ENCODE assay signal across 20 cellular contexts in the genomic region with DNA sequence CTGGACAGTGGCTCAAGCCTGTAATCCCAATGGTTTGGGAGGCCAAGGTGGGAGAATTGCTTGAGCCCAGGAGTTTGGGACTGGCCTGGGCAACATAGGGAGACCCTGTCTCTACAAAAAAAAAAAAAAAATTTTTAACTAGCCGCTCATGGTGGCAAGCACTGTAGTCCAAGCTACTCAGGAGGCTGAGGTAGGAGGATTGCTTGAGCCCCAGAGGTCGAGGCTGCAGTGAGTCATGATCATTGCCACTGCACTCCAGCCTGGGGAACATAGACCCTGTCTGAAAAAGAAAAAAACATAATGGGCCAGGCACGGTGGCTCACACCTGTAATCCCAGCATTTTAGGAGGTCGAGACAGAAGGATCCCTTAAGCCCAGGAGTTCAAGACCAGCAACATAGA. TPM values are rescaled to one million over a fixed set of nuclear protein-coding genes. Genes with fewer than 3 reads are reported as not detected.
"Had no signal": no experiment of that assay in that cellular context is flagged by ENCODE, and none has a peak within 500 bp of the region (broad histone marks: within the 10 kb centered on the region; RNA-seq: fewer than 3 reads in every experiment).

No MANE protein-coding gene starts in this region.

- H3K27ac ChIP-seq: KMS-11 had no signal

- ATAC-seq: Panc1, PC-3 had no signal

- H3K9ac ChIP-seq: KMS-11, SK-N-SH had no signal

- H3K9me3 ChIP-seq: SK-N-SH had no signal

- H3K9me2 ChIP-seq: SK-N-SH had no signal

- H3K4me2 ChIP-seq: KMS-11, SK-N-SH had no signal

- DNase-seq: IMR-90, Kasumi-1, MM.1S, NCI-H1092 treated with DMSO at 0.1 percent for 48 hours, NCI-H1436, NCI-H187, NCI-H2029, NCI-H2081 treated with DMSO at 0.1 percent for 48 hours, NCI-H226, NCI-H446, NCI-H510A, NCI-H69, NCI-H774, PC-3, SHP77, SK-N-SH had no signal

RNA-seq across cellular contexts. Expression of gene FTCD, which starts 23.6 kb away (rescaled TPM):
- total RNA-seq: IMR-90, M059J, SK-MEL-5 had no signal
